15 cellular contexts compared by ENCODE assay signal in genomic region chr12:24014240-24014639, GRCh38.
DNase-seq lines count a peak whose midpoint lies in the region; ATAC-seq, FAIRE-seq and TF ChIP-seq lines count a peak whose summit lies in the region.
"Had no signal": no experiment of that assay in that cellular context is flagged by ENCODE, and none has a peak within 500 bp of the region (broad histone marks: within the 10 kb centered on the region; RNA-seq: fewer than 3 reads in every experiment).

No MANE protein-coding gene starts in this region.

- H4K20me1 ChIP-seq in GM12878 (ENCODE audit: control insufficient read depth, insufficient read depth) (no peaks in the 10 kb centered on the region), GM23248 (ENCODE audit: insufficient read depth) (no peaks in the 10 kb centered on the region)
- H4K20me1 ChIP-seq: BLaER1 had no signal

- H3K4me3 Mint-ChIP-seq in neural crest cell = no peak overlapping the region
- H3K4me3 Mint-ChIP-seq: CD8-positive, alpha-beta memory T cell had no signal

- H3K79me2 ChIP-seq in GM12878 (ENCODE audit: control insufficient read depth, insufficient read depth, low read length) = no peaks in the 10 kb centered on the region
- no peaks in the 10 kb centered on the region for H3K79me2 ChIP-seq in GM23248 (ENCODE audit: insufficient read depth)

- BruUV-seq in GM12878 (replicated peaks; lab: Mats Ljungman, UMichigan) = no TSS peak

- H3K27ac Mint-ChIP-seq in neural crest cell (ENCODE audit: unreplicated experiment) = peak overlapping the region; percentile 57
- H3K27ac Mint-ChIP-seq: CD8-positive, alpha-beta memory T cell had no signal

- H3K4me1 Mint-ChIP-seq in neural crest cell = peaks cover 53% of the 10 kb centered on the region
- H3K4me1 Mint-ChIP-seq: CD8-positive, alpha-beta memory T cell had no signal

- no peak for TF ChIP-seq RAD21 in GM12878 (IDR thresholded peaks at IDR 0.05; ENCODE audit: insufficient read depth, low read depth, low read length)

- WGBS in GM12878 (ENCODE audit: insufficient coverage, insufficient replicate concordance, low lambda C conversion rate, missing lambda C conversion rate) = 31% methylated on average over 4 of the region's 4 CpGs
- WGBS in ectodermal cell, 2 experiments = 89 to 93% methylated on average over 4 of the region's 4 CpGs
- 39 to 45% methylated on average over 4 of the region's 4 CpGs for WGBS in GM23248 (ENCODE audit: low coverage in 1 of 2, low lambda C conversion rate in 2 of 2, missing lambda C conversion rate in 2 of 2), 2 experiments

- H2AFZ ChIP-seq in GM12878 (ENCODE audit: control insufficient read depth, low read depth, low read length) = no peak overlapping the region
- H2AFZ ChIP-seq in GM23248 = no peak overlapping the region

- SMC1A ChIA-PET in GM12878 (lab: Charles Lee; ENCODE audit: uncharacterized antibody, unreplicated experiment) = interaction anchor here (1.1 to 1.4 kb wide), 4 partner anchors 11 to 820 kb away, joined by 3 to 5 read pairs (median 4); no protein-coding TSS in a partner anchor

- DNase-seq in GM12878 (ENCODE audit: low read depth, low spot score) (no peak), neural crest cell (ENCODE audit: low read depth, low spot score) (no peak), GM23248 (no peak), NCI-H2107 (lab: John Stamatoyannopoulos, UW) (no peak)
- DNase-seq in effector CD8-positive, alpha-beta T cell (lab: John Stamatoyannopoulos, UW) = no peak
- DNase-seq: AML-193; Caco-2; CD8-positive, alpha-beta memory T cell; DND-41; GDM1 had no signal

- H3K9me2 ChIP-seq in GM23248 (ENCODE audit: insufficient read depth) = no peaks in the 10 kb centered on the region

- H3K9me3 ChIP-seq in GM12878 (replicated peaks; ENCODE audit: control insufficient read depth, insufficient read depth, low read length) = no peaks in the 10 kb centered on the region
- H3K9me3 ChIP-seq in ectodermal cell (ENCODE audit: control insufficient read depth, low read length) = no peaks in the 10 kb centered on the region
- no peaks in the 10 kb centered on the region for H3K9me3 ChIP-seq in GM23248 (ENCODE audit: low read depth)
- H3K9me3 ChIP-seq: A549, BLaER1, Caco-2 had no signal

- H3K4me2 ChIP-seq in GM12878 (ENCODE audit: control insufficient read depth, insufficient read depth) (no peak overlapping the region), GM23248 (ENCODE audit: unreplicated experiment) (no peak overlapping the region)
- H3K4me2 ChIP-seq: A549, BLaER1 had no signal

- peaks cover 10% of the 10 kb centered on the region for H3K9me3 Mint-ChIP-seq in neural crest cell

- no peaks in the 10 kb centered on the region for H3F3A ChIP-seq in GM23248 (ENCODE audit: insufficient read depth)

- TF ChIP-seq POLR2A in GM12878 (IDR thresholded peaks at IDR 0.05; ENCODE audit: low read depth, low read length) = no peak

- peak; percentile 68 for ATAC-seq in GM12878
- ATAC-seq: A549, HCT116 had no signal

- H3K27ac ChIP-seq in GM12878 (ENCODE audit: control insufficient read depth, insufficient read depth) (no peak overlapping the region), ectodermal cell (ENCODE audit: insufficient read depth, low read depth, low read length, poor library complexity, severe bottlenecking) (peak overlapping the region; percentile 79), GM23248 (no peak overlapping the region)
- H3K27ac ChIP-seq: A549, BLaER1 had no signal

- POLR2A ChIA-PET in GM12878 (lab: Charles Lee) = no interaction called here

- CTCF ChIA-PET in GM12878 (lab: Yijun Ruan, JAX) = interaction anchor here (0.6 to 2.0 kb wide), 4 partner anchors 11 to 1118 kb away, joined by 3 to 6 read pairs (median 4); no protein-coding TSS in a partner anchor

- H3K4me3 ChIP-seq in GM12878 (no peak overlapping the region), ectodermal cell (ENCODE audit: insufficient read depth, low read depth, low read length) (no peak overlapping the region), GM23248 (no peak overlapping the region)
- H3K4me3 ChIP-seq: A549, BLaER1 had no signal

- H3K36me3 ChIP-seq in GM12878 (ENCODE audit: control insufficient read depth in 2 of 2, insufficient read depth in 2 of 2, low read length in 1 of 2) (no peaks in the 10 kb centered on the region), ectodermal cell (ENCODE audit: control insufficient read depth, insufficient read depth, low read length) (no peaks in the 10 kb centered on the region), GM23248 (ENCODE audit: low read depth) (no peaks in the 10 kb centered on the region)
- H3K36me3 ChIP-seq: BLaER1 had no signal

- TF ChIP-seq CTCF in GM12878 (IDR thresholded peaks at IDR 0.05 in 2 of 3, conservative IDR thresholded peaks at IDR 0.05 in 1 of 3; ENCODE audit: control insufficient read depth in 2 of 3, extremely low read depth in 1 of 3, insufficient read depth in 1 of 3, low read depth in 3 of 3, low read length in 3 of 3) (no peak), neural crest cell (conservative IDR thresholded peaks at IDR 0.05) (no peak)

- no peaks in the 10 kb centered on the region for H3K27me3 Mint-ChIP-seq in neural crest cell (ENCODE audit: low read depth)
- H3K27me3 Mint-ChIP-seq: CD8-positive, alpha-beta memory T cell had no signal

- RAD21 ChIA-PET in GM12878 (lab: Charles Lee; ENCODE audit: unreplicated experiment) = no interaction called here

- in situ Hi-C loops in GM12878 (cut with MboI) (no loop called here), GM23248 (cut with MboI) (no loop called here)

- no peak for FAIRE-seq in GM12878 (lab: Jason Lieb, UNC)
- FAIRE-seq: A549, H54 had no signal

- intact Hi-C loops in GM12878 (cut with micrococcal nuclease; ENCODE audit: unreplicated experiment) = loop anchor here (10.0 kb wide), 1 partner anchor 809 kb away; no protein-coding TSS in a partner anchor

- no peaks in the 10 kb centered on the region; a peak in 2 of 4 replicates for H3K27me3 ChIP-seq in GM12878 (replicated peaks in 1 of 2; ENCODE audit: control insufficient read depth in 2 of 2, insufficient read depth in 2 of 2, low read length in 1 of 2)
- H3K27me3 ChIP-seq in ectodermal cell (ENCODE audit: control insufficient read depth, insufficient read depth, low read length, poor library complexity, severe bottlenecking) = no peaks in the 10 kb centered on the region
- H3K27me3 ChIP-seq in GM23248 (replicated peaks; ENCODE audit: insufficient read depth) = no peaks in the 10 kb centered on the region
- H3K27me3 ChIP-seq: BLaER1 had no signal

- H3K9ac ChIP-seq in GM12878 (ENCODE audit: control insufficient read depth, insufficient read depth, low read length) (no peak overlapping the region), GM23248 (no peak overlapping the region)
- H3K9ac ChIP-seq: BLaER1 had no signal

- H3K36me3 Mint-ChIP-seq in neural crest cell (ENCODE audit: low read depth) = peaks cover 8% of the 10 kb centered on the region
- H3K36me3 Mint-ChIP-seq: CD8-positive, alpha-beta memory T cell had no signal

- H3K4me1 ChIP-seq in GM12878 (ENCODE audit: control insufficient read depth, insufficient read depth, low read length) = no peaks in the 10 kb centered on the region
- peaks cover 28% of the 10 kb centered on the region for H3K4me1 ChIP-seq in ectodermal cell (ENCODE audit: control insufficient read depth, insufficient read depth, low read length)
- no peaks in the 10 kb centered on the region for H3K4me1 ChIP-seq in GM23248 (ENCODE audit: insufficient read depth)
- H3K4me1 ChIP-seq: A549, BLaER1, Caco-2 had no signal

- no peak for TF ChIP-seq EP300 in GM12878 (IDR thresholded peaks at IDR 0.05; ENCODE audit: borderline replicate concordance in 1 of 2, control insufficient read depth in 1 of 2, low read depth in 2 of 2, low read length in 2 of 2)

TF ChIP-seq in GM12878, 131 proteins besides CTCF, POLR2A, EP300 and RAD21 (continues in another document):
- TF ChIP-seq TCF7 (IDR thresholded peaks at IDR 0.05; ENCODE audit: borderline replicate concordance) (no peak), CREB1 (IDR thresholded peaks at IDR 0.05; ENCODE audit: low read depth) (no peak), CUX1 (IDR thresholded peaks at IDR 0.05; ENCODE audit: insufficient replicate concordance, low read depth, low read length) (no peak)
